Comparison of ENCODE assay signal across 20 cellular contexts in the genomic region with DNA sequence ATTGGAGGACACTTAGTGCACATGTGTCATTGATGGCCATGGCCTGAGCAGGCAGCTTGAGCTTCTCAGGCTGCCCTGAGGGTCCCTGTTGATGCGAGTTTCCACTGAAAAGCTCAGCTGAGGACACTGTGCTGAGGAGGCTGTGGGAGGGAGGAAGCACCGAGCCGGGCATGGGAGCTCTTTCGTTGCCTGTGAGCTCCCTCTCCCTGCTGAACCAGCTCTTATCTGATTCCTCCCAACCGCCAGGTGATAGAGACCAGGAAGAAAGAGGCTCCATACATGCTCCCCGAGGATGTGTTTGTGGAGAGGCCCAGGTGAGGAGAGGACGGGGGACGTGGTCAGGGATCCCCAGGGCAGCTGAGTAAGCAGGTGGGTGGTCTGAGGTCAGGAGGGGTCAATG. TPM values are rescaled to one million over a fixed set of nuclear protein-coding genes. Genes with fewer than 3 reads are reported as not detected.
DNase-seq lines count a peak whose midpoint lies in the region; ATAC-seq, FAIRE-seq and TF ChIP-seq lines count a peak whose summit lies in the region.
"Had no signal": no experiment of that assay in that cellular context is flagged by ENCODE, and none has a peak within 500 bp of the region (broad histone marks: within the 10 kb centered on the region; RNA-seq: fewer than 3 reads in every experiment).

No MANE protein-coding gene starts in this region.

- H3K27ac ChIP-seq in HepG2 (ENCODE audit: extremely low read length, insufficient read depth, low read length) = no peak overlapping the region
- H3K27ac ChIP-seq in right lobe of liver = no peak overlapping the region
- no peak overlapping the region for H3K27ac ChIP-seq in IMR-90 (ENCODE audit: insufficient read depth, low read length)
- no peak overlapping the region for H3K27ac ChIP-seq in small intestine (ENCODE audit: low read depth in 1 of 2, low read length in 1 of 2)
- H3K27ac ChIP-seq: 22Rv1; A549; BLaER1 treated with 17β-estradiol and CSF1 and Interleukin-3, amounts not matched to agents 10 nM and 100 nM; C4-2B had no signal

- H2BK20ac ChIP-seq in IMR-90 (ENCODE audit: low read depth, low read length) = no peak overlapping the region

- H4K5ac ChIP-seq in IMR-90 (ENCODE audit: low read depth, low read length) = no peak overlapping the region

- no peak overlapping the region for H2AK5ac ChIP-seq in IMR-90 (ENCODE audit: low read depth, low read length)

- BruUV-seq in HepG2 (replicated peaks; lab: Mats Ljungman, UMichigan) (no TSS peak), IMR-90 (replicated peaks; lab: Mats Ljungman, UMichigan) (no TSS peak)

- in situ Hi-C loops in HepG2 (cut with HindIII; ENCODE audit: extremely low pct_ligation_motif_present, low pct_unique_long_range_greater_than_20kb) = loop anchor here (25.0 kb wide), 1 partner anchor 729 kb away; no protein-coding TSS in a partner anchor
- in situ Hi-C loops in IMR-90 (cut with MboI; ENCODE audit: low sequenced_read_pairs) = loop anchor here (25.0 kb wide), 1 partner anchor 729 kb away; no protein-coding TSS in a partner anchor

- no peak overlapping the region for H2BK120ac ChIP-seq in IMR-90 (ENCODE audit: low read depth, low read length)

- CTCF ChIA-PET in HepG2 (lab: Yijun Ruan, JAX; ENCODE audit: low intra/inter-chr PET ratio, low total read pairs) (no interaction called here), IMR-90 (lab: Yijun Ruan, JAX) (no interaction called here)

- TF ChIP-seq CTCF in HepG2 (CRISPR knock-in tag; IDR thresholded peaks at IDR 0.05) (no peak), right lobe of liver (IDR thresholded peaks at IDR 0.05) (no peak), IMR-90 (conservative IDR thresholded peaks at IDR 0.05; ENCODE audit: low read depth, low read length) (no peak)

- intact Hi-C loops in HepG2 (cut with micrococcal nuclease; ENCODE audit: unreplicated experiment) (no loop called here), right lobe of liver (cut with DNase I) (no loop called here), IMR-90 (cut with micrococcal nuclease) (no loop called here)

- H4K20me1 ChIP-seq in HepG2 (ENCODE audit: insufficient read depth, low read length) (no peaks in the 10 kb centered on the region), IMR-90 (ENCODE audit: insufficient read depth, low read length) (no peaks in the 10 kb centered on the region)
- H4K20me1 ChIP-seq: BLaER1 treated with 17β-estradiol and CSF1 and Interleukin-3, amounts not matched to agents 10 nM and 100 nM had no signal

- WGBS in HepG2 (ENCODE audit: low lambda C conversion rate) = 5% methylated on average over 4 of the region's 8 CpGs
- WGBS in right lobe of liver (ENCODE audit: insufficient coverage, low coverage, low lambda C conversion rate, missing lambda C conversion rate) = 43% methylated on average over 4 of the region's 8 CpGs
- no CpG with 5 or more reads among the region's 8 CpGs for WGBS in IMR-90 (ENCODE audit: extremely low coverage in 2 of 2, insufficient read length in 1 of 2), 2 experiments
- 8 to 59% (median 32%) methylated on average over 8 of the region's 8 CpGs for WGBS in small intestine, 3 donors

- H2AK9ac ChIP-seq in IMR-90 (replicated peaks; ENCODE audit: low read depth, low read length, poor library complexity) = no peak overlapping the region

- H3K4me2 ChIP-seq in HepG2 (ENCODE audit: low read depth, low read length) (no peak overlapping the region), IMR-90 (ENCODE audit: low read depth, low read length) (no peak overlapping the region)
- H3K4me2 ChIP-seq: A549; BLaER1 treated with 17β-estradiol and CSF1 and Interleukin-3, amounts not matched to agents 10 nM and 100 nM had no signal

- H3K4me1 ChIP-seq in HepG2 (ENCODE audit: insufficient read depth, low read length) = 0 out of 2 replicates have a peak, but pooled peaks cover 5% of the 10 kb centered on the region
- no peaks in the 10 kb centered on the region for H3K4me1 ChIP-seq in right lobe of liver
- H3K4me1 ChIP-seq in IMR-90 (ENCODE audit: control insufficient read depth, insufficient read depth, low read length) = no peaks in the 10 kb centered on the region
- H3K4me1 ChIP-seq in small intestine (ENCODE audit: control insufficient read depth in 2 of 2, insufficient read depth in 1 of 2, low read depth in 1 of 2, low read length in 1 of 2) = no peaks in the 10 kb centered on the region
- H3K4me1 ChIP-seq: A549; BLaER1 treated with 17β-estradiol and CSF1 and Interleukin-3, amounts not matched to agents 10 nM and 100 nM had no signal

- H3K4me3 ChIP-seq in HepG2 (replicated peaks in 1 of 3; ENCODE audit: insufficient read depth in 1 of 3, low read depth in 2 of 3, low read length in 3 of 3) (no peak overlapping the region), right lobe of liver (no peak overlapping the region), IMR-90 (ENCODE audit: insufficient read depth, low read depth, low read length) (no peak overlapping the region), small intestine (ENCODE audit: low read depth in 1 of 2, low read length in 2 of 2) (no peak overlapping the region)
- H3K4me3 ChIP-seq: A549; BLaER1 treated with 17β-estradiol and CSF1 and Interleukin-3, amounts not matched to agents 10 nM and 100 nM had no signal

- FAIRE-seq in HepG2 (lab: Jason Lieb, UNC) (no peak), small intestine (lab: Jason Lieb, UNC) (no peak), GM19239 (lab: Jason Lieb, UNC) (no peak)
- FAIRE-seq: A549, D721Med, G401.6, GM12891 had no signal

- no peak for TF ChIP-seq EP300 in HepG2 (IDR thresholded peaks at IDR 0.05; ENCODE audit: low read depth in 2 of 2, low read length in 2 of 2)
- no peak for TF ChIP-seq EP300 in HepG2 (CRISPR knock-in tag; IDR thresholded peaks at IDR 0.05; ENCODE audit: borderline replicate concordance)

- no peak overlapping the region for H3K18ac ChIP-seq in IMR-90 (ENCODE audit: low read depth, low read length)

- H2BK5ac ChIP-seq in IMR-90 (ENCODE audit: low read depth, low read length, poor library complexity, severe bottlenecking) = no peak overlapping the region

- H2BK15ac ChIP-seq in IMR-90 (ENCODE audit: low read depth, low read length) = no peak overlapping the region

- dilution Hi-C loops in IMR-90 (cut with HindIII; ENCODE audit: low sequenced_read_pairs, unreplicated experiment) = no loop called here

- H4K8ac ChIP-seq in IMR-90 (ENCODE audit: low read depth in 2 of 2, low read length in 2 of 2) = no peak overlapping the region

- no peak overlapping the region for H3K23ac ChIP-seq in IMR-90 (ENCODE audit: low read depth, low read length)

- TF ChIP-seq RAD21 in HepG2 (CRISPR knock-in tag; IDR thresholded peaks at IDR 0.05) (no peak), IMR-90 (IDR thresholded peaks at IDR 0.05; ENCODE audit: low read length) (no peak)

- H3K4ac ChIP-seq in IMR-90 (ENCODE audit: low read depth, low read length) = no peak overlapping the region

- no peak overlapping the region for H3K56ac ChIP-seq in IMR-90 (ENCODE audit: extremely low read depth, insufficient read depth, low read length)

- no peaks in the 10 kb centered on the region for H3K79me2 ChIP-seq in HepG2 (ENCODE audit: insufficient read depth, low read length)

- H3K9me3 ChIP-seq in HepG2 (ENCODE audit: low read length) (no peaks in the 10 kb centered on the region), right lobe of liver (no peaks in the 10 kb centered on the region), IMR-90 (ENCODE audit: control insufficient read depth, insufficient read depth, low read length) (no peaks in the 10 kb centered on the region), small intestine (ENCODE audit: control insufficient read depth, low read depth) (no peaks in the 10 kb centered on the region)
- H3K9me3 ChIP-seq: A549; BLaER1 treated with 17β-estradiol and CSF1 and Interleukin-3, amounts not matched to agents 10 nM and 100 nM; Caco-2 had no signal

- H3K9ac ChIP-seq in HepG2 (ENCODE audit: insufficient read depth, low read depth, low read length) = no peak overlapping the region
- H3K9ac ChIP-seq in IMR-90 (ENCODE audit: low read depth, low read length) = no peak overlapping the region
- H3K9ac ChIP-seq: BLaER1 treated with 17β-estradiol and CSF1 and Interleukin-3, amounts not matched to agents 10 nM and 100 nM had no signal

- H3K14ac ChIP-seq in IMR-90 (replicated peaks; ENCODE audit: low read depth, low read length) = no peak overlapping the region

- H4K91ac ChIP-seq in IMR-90 (ENCODE audit: insufficient read depth, low read depth, low read length) = no peak overlapping the region

- H3K9me1 ChIP-seq in IMR-90 (ENCODE audit: insufficient read depth, low read length) = no peaks in the 10 kb centered on the region

- no peaks in the 10 kb centered on the region for H3K79me1 ChIP-seq in IMR-90 (ENCODE audit: low read depth in 1 of 2, low read length in 2 of 2)

- H2AFZ ChIP-seq in HepG2 (ENCODE audit: low read length) (no peak overlapping the region), IMR-90 (replicated peaks; ENCODE audit: low read length, poor library complexity) (peak overlapping the region; percentile 23)

- ATAC-seq in HepG2 = peak; percentile 42
- no peak for ATAC-seq in right lobe of liver
- ATAC-seq in IMR-90 (ENCODE audit: low read depth) = no peak
- ATAC-seq: A549; CD8-positive, alpha-beta T cell had no signal

- no peak for TF ChIP-seq POLR2A in HepG2 (IDR thresholded peaks at IDR 0.05; ENCODE audit: insufficient read depth in 1 of 2, low read depth in 2 of 2, low read length in 2 of 2)
- TF ChIP-seq POLR2A in right lobe of liver (IDR thresholded peaks at IDR 0.05) = no peak
- no peak for TF ChIP-seq POLR2A in IMR-90 (IDR thresholded peaks at IDR 0.05; ENCODE audit: low read depth, low read length)

- POLR2A ChIA-PET in HepG2 (lab: Yijun Ruan, JAX) (no interaction called here), IMR-90 (lab: Charles Lee; ENCODE audit: unreplicated experiment) (no interaction called here)

- peaks cover 0 to 23% of the 10 kb centered on the region in 2 experiments; a peak in 2 of 5 replicates for H3K27me3 ChIP-seq in HepG2 (ENCODE audit: control insufficient read depth in 1 of 2, insufficient read depth in 2 of 2, low read length in 2 of 2)
- H3K27me3 ChIP-seq in right lobe of liver = no peaks in the 10 kb centered on the region
- no peaks in the 10 kb centered on the region; the same call in 1 of the 2 replicates for H3K27me3 ChIP-seq in IMR-90 (ENCODE audit: control insufficient read depth, insufficient read depth, low read length)
- H3K27me3 ChIP-seq in small intestine (ENCODE audit: control insufficient read depth in 2 of 2, insufficient read depth in 2 of 2, low read length in 2 of 2) = peaks cover 0 to 2% of the 10 kb centered on the region in 2 donors
- H3K27me3 ChIP-seq: BLaER1 treated with 17β-estradiol and CSF1 and Interleukin-3, amounts not matched to agents 10 nM and 100 nM had no signal

- H3K36me3 ChIP-seq in HepG2 (replicated peaks in 1 of 2; ENCODE audit: control insufficient read depth in 1 of 2, insufficient read depth in 2 of 2, low read length in 2 of 2) (no peaks in the 10 kb centered on the region), right lobe of liver (no peaks in the 10 kb centered on the region), IMR-90 (ENCODE audit: control insufficient read depth, insufficient read depth, low read length) (no peaks in the 10 kb centered on the region), small intestine (ENCODE audit: control insufficient read depth in 2 of 2, insufficient read depth in 2 of 2, low read length in 2 of 2) (no peaks in the 10 kb centered on the region)
- H3K36me3 ChIP-seq: BLaER1 treated with 17β-estradiol and CSF1 and Interleukin-3, amounts not matched to agents 10 nM and 100 nM had no signal

- DNase-seq in HepG2 (ENCODE audit: low spot score) (no peak), right lobe of liver (no peak), IMR-90 (no peak), small intestine (peak; percentile 10), GM19239 (ENCODE audit: insufficient read length, low spot score) (no peak)
- DNase-seq: AML-193; Calu3; CD4-positive, alpha-beta T cell; CD8-positive, alpha-beta T cell; DMS79 treated with DMSO at 0.1 percent for 48 hours; GF-D8 had no signal

RNA-seq across cellular contexts. Expression of a gene that starts 27.3 kb away (rescaled TPM):
- total RNA-seq in HepG2 (2016; rRNA removed; fragmentation: Illumina TruSeq; extraction: Trizol) (not detected in 2 replicates), right lobe of liver (1 to 10 TPM in 2 of 6 experiments, under 1 TPM in 4; 0.30 to 1.6 (median 0.57) TPM), IMR-90 (2012; rRNA removed) (not detected in 2 replicates)
- not detected in 2 replicates for total RNA-seq in HepG2 (2016; cell fraction: cytosol; rRNA removed; fragmentation: Illumina TruSeq; extraction: Trizol; ENCODE audit: low read depth)
- not detected in 2 replicates for total RNA-seq in HepG2 (2016; cell fraction: insoluble cytoplasmic fraction; rRNA removed; fragmentation: Illumina TruSeq; extraction: Trizol)
- total RNA-seq in HepG2 (2016; cell fraction: membrane; rRNA removed; fragmentation: Illumina TruSeq; extraction: Trizol) = not detected in 2 replicates
- total RNA-seq in HepG2 (2016; cell fraction: nucleus; rRNA removed; fragmentation: Illumina TruSeq; extraction: Trizol) = not detected in 2 replicates
- polyA plus RNA-seq in HepG2 (2011; rRNA removed) (not detected in 2 replicates), IMR-90 (2012; rRNA removed) (0.17 and 0.47 TPM in 2 replicates), small intestine (1 to 10 TPM in 1 of 3 donors, under 1 TPM in 2; 0.67 to 2.9 (median 0.81) TPM)
- polyA plus RNA-seq in HepG2 (2011; cell fraction: cytosol; rRNA removed) = not detected in 2 replicates
- polyA plus RNA-seq in HepG2 (2011; cell fraction: nucleus; rRNA removed) = not detected in 2 replicates
- not detected in 2 replicates for polyA plus RNA-seq in HepG2 (2012)
- polyA plus RNA-seq in HepG2 (2016; cell fraction: cytosol; fragmentation: Illumina TruSeq; extraction: Trizol; ENCODE audit: low read depth) = not detected in 2 replicates
- polyA plus RNA-seq in HepG2 (2016; cell fraction: insoluble cytoplasmic fraction; fragmentation: Illumina TruSeq; extraction: Trizol; ENCODE audit: low read depth) = not detected in 2 replicates
- not detected in 2 replicates for polyA plus RNA-seq in HepG2 (2016; cell fraction: membrane; fragmentation: Illumina TruSeq; extraction: Trizol; ENCODE audit: low read depth)
- not detected in 2 replicates for polyA plus RNA-seq in HepG2 (2016; cell fraction: nucleus; fragmentation: Illumina TruSeq; extraction: Trizol; ENCODE audit: insufficient read depth, low read depth)
- not detected in 2 replicates for polyA minus RNA-seq in HepG2 (2011; rRNA and poly(A)+ RNA removed; ENCODE audit: low replicate concordance)
- not detected in 2 replicates for polyA minus RNA-seq in HepG2 (2011; cell fraction: cytosol; rRNA and poly(A)+ RNA removed)
- polyA minus RNA-seq in HepG2 (2011; cell fraction: nucleus; rRNA and poly(A)+ RNA removed) = not detected in 2 replicates
- 0.32 and 0.80 TPM in 2 replicates for polyA plus RNA-seq in IMR-90 (2012; cell fraction: cytosol; rRNA removed)
- 0.29 TPM in 2 replicates for polyA plus RNA-seq in IMR-90 (2012; cell fraction: nucleus; rRNA removed; ENCODE audit: low replicate concordance)
- total RNA-seq: A172, Calu3 had no signal
- polyA plus RNA-seq: A549 had no signal
